ENCODE assay signal across 1 cellular context in genomic region chr2:210002158-210003157, GRCh38.
TF ChIP-seq lines count a peak whose summit lies in the region.

Gene RPE, plus strand, starts transcription at chr2:210002638. Its CDS starts 24 bp downstream, at chr2:210002662.

TF ChIP-seq in HCT116, 20 proteins besides CTCF, POLR2A, EP300 and RAD21 (continued from another document):
- no peak for TF ChIP-seq ZBTB33 (IDR thresholded peaks at IDR 0.05; ENCODE audit: extremely low read depth, insufficient replicate concordance, low read length)
- no peak for TF ChIP-seq EGR1 (IDR thresholded peaks at IDR 0.05; ENCODE audit: low read depth)
